29 cellular contexts compared by ENCODE assay signal in genomic region chr11:118370774-118371173, GRCh38. TPM values are rescaled to one million over a fixed set of nuclear protein-coding genes. Genes with fewer than 3 reads are reported as not detected.
"Had no signal": no experiment of that assay in that cellular context is flagged by ENCODE, and none has a peak within 500 bp of the region (broad histone marks: within the 10 kb centered on the region; RNA-seq: fewer than 3 reads in every experiment).

No MANE protein-coding gene starts in this region.

- H3K27me3 Mint-ChIP-seq: activated naive CD8-positive, alpha-beta T cell; dendritic cell treated with granulocyte-macrophage colony-stimulating factor and Interleukin-4, amounts not matched to agents 40 ng/mL and 50 ng/mL, for 4 days; naive thymus-derived CD4-positive, alpha-beta T cell; stimulated activated naive CD8-positive, alpha-beta T cell treated with anti-CD3 and anti-CD28 coated beads, Interleukin-15, amount 100 ng/mL, for 72 hours had no signal

- H3K27ac Mint-ChIP-seq: activated CD8-positive, alpha-beta T cell treated with anti-CD3 and anti-CD28 coated beads, Interleukin-2, amount 10 ng/mL, durations not matched to agents 7 days and 5 days; activated naive CD8-positive, alpha-beta T cell; dendritic cell treated with granulocyte-macrophage colony-stimulating factor and Interleukin-4, amounts not matched to agents 40 ng/mL and 50 ng/mL, for 4 days; immature natural killer cell; stimulated activated effector memory CD8-positive, alpha-beta T cell treated with anti-CD3 and anti-CD28 coated beads, Interleukin-12 subunit alpha, Interleukin-12 subunit beta, amount 100 ng/mL, for 72 hours had no signal

- H3K9me3 ChIP-seq: adrenal gland, ascending aorta, left lung, right lobe of liver, suprapubic skin, tibial nerve had no signal

- H3K4me1 ChIP-seq: adrenal gland, ascending aorta, foreskin keratinocyte, left lung, tibial nerve had no signal

- DNase-seq: activated CD4-positive, alpha-beta T cell treated with anti-CD3 and anti-CD28 coated beads for 4 hours; activated CD4-positive, CD25-positive, alpha-beta regulatory T cell; activated CD8-positive, alpha-beta T cell treated with anti-CD3 and anti-CD28 coated beads, Interleukin-2, amount 10 ng/mL, durations not matched to agents 7 days and 5 days; activated naive CD4-positive, alpha-beta T cell; activated T-cell treated with anti-CD3 and anti-CD28 coated beads, Interleukin-2, amount 50 U/mL, for 1 hour; adrenal gland; brain microvascular endothelial cell; caudate nucleus; effector CD4-positive, alpha-beta T cell; foreskin keratinocyte; immature natural killer cell; kidney glomerular epithelial cell; left lung; naive thymus-derived CD4-positive, alpha-beta T cell; occipital lobe; right lobe of liver; stimulated activated CD4-positive, alpha-beta T cell treated with anti-CD3 and anti-CD28 coated beads, Interleukin-1b, Interleukin-23, amount 100 ng/mL, for 48 hours; stimulated activated naive CD8-positive, alpha-beta T cell treated with anti-CD3 and anti-CD28 coated beads, Interleukin-15, amount 100 ng/mL, for 72 hours; T-helper 9 cell had no signal

- H3K4me3 Mint-ChIP-seq: activated CD8-positive, alpha-beta T cell treated with anti-CD3 and anti-CD28 coated beads, Interleukin-2, amount 10 ng/mL, durations not matched to agents 7 days and 5 days; activated naive CD8-positive, alpha-beta T cell; dendritic cell treated with granulocyte-macrophage colony-stimulating factor and Interleukin-4, amounts not matched to agents 40 ng/mL and 50 ng/mL, for 4 days; immature natural killer cell; naive thymus-derived CD4-positive, alpha-beta T cell; neural crest cell; stimulated activated effector memory CD8-positive, alpha-beta T cell treated with anti-CD3 and anti-CD28 coated beads, Interleukin-12 subunit alpha, Interleukin-12 subunit beta, amount 100 ng/mL, for 72 hours; stimulated activated naive CD8-positive, alpha-beta T cell treated with anti-CD3 and anti-CD28 coated beads, Interleukin-15, amount 100 ng/mL, for 72 hours had no signal

- H3K9me3 Mint-ChIP-seq: dendritic cell treated with granulocyte-macrophage colony-stimulating factor and Interleukin-4, amounts not matched to agents 40 ng/mL and 50 ng/mL, for 4 days; immature natural killer cell; naive thymus-derived CD4-positive, alpha-beta T cell; neural crest cell; stimulated activated effector memory CD8-positive, alpha-beta T cell treated with anti-CD3 and anti-CD28 coated beads, Interleukin-12 subunit alpha, Interleukin-12 subunit beta, amount 100 ng/mL, for 72 hours; stimulated activated naive CD8-positive, alpha-beta T cell treated with anti-CD3 and anti-CD28 coated beads, Interleukin-15, amount 100 ng/mL, for 72 hours had no signal

- H3K27ac ChIP-seq: adrenal gland, ascending aorta, brain microvascular endothelial cell, foreskin keratinocyte, left lung, right lobe of liver, skin epidermis, suprapubic skin, tibial nerve had no signal

- H3K4me3 ChIP-seq: adrenal gland, ascending aorta, left lung, lung, right lobe of liver, skin epidermis, suprapubic skin, tibial nerve had no signal

- ATAC-seq: activated CD8-positive, alpha-beta T cell treated with anti-CD3 and anti-CD28 coated beads, Interleukin-2, amount 10 ng/mL, durations not matched to agents 7 days and 5 days; foreskin keratinocyte; left lung; naive thymus-derived CD4-positive, alpha-beta T cell; right lobe of liver; stimulated activated effector memory CD8-positive, alpha-beta T cell treated with anti-CD3 and anti-CD28 coated beads, Interleukin-12 subunit alpha, Interleukin-12 subunit beta, amount 100 ng/mL, for 72 hours; stimulated activated naive CD8-positive, alpha-beta T cell treated with anti-CD3 and anti-CD28 coated beads, Interleukin-15, amount 100 ng/mL, for 72 hours had no signal

- H3K27me3 ChIP-seq: adrenal gland, ascending aorta, brain microvascular endothelial cell, foreskin keratinocyte, left lung, right lobe of liver, suprapubic skin, tibial nerve had no signal

- H3K4me1 Mint-ChIP-seq: immature natural killer cell; neural crest cell; stimulated activated naive CD8-positive, alpha-beta T cell treated with anti-CD3 and anti-CD28 coated beads, Interleukin-15, amount 100 ng/mL, for 72 hours had no signal

RNA-seq across cellular contexts. Expression of gene CD3G, which starts 26.6 kb away (rescaled TPM):
- total RNA-seq: ascending aorta, foreskin keratinocyte, glomerular endothelial cell, neural crest cell, occipital lobe had no signal
- polyA plus RNA-seq: foreskin keratinocyte had no signal

RNA-seq across cellular contexts. Expression of gene CD3D, which starts 28.3 kb away (rescaled TPM):
- total RNA-seq: ascending aorta, foreskin keratinocyte, glomerular endothelial cell, neural crest cell, occipital lobe had no signal
- polyA plus RNA-seq: foreskin keratinocyte had no signal
